In the genomic region with DNA sequence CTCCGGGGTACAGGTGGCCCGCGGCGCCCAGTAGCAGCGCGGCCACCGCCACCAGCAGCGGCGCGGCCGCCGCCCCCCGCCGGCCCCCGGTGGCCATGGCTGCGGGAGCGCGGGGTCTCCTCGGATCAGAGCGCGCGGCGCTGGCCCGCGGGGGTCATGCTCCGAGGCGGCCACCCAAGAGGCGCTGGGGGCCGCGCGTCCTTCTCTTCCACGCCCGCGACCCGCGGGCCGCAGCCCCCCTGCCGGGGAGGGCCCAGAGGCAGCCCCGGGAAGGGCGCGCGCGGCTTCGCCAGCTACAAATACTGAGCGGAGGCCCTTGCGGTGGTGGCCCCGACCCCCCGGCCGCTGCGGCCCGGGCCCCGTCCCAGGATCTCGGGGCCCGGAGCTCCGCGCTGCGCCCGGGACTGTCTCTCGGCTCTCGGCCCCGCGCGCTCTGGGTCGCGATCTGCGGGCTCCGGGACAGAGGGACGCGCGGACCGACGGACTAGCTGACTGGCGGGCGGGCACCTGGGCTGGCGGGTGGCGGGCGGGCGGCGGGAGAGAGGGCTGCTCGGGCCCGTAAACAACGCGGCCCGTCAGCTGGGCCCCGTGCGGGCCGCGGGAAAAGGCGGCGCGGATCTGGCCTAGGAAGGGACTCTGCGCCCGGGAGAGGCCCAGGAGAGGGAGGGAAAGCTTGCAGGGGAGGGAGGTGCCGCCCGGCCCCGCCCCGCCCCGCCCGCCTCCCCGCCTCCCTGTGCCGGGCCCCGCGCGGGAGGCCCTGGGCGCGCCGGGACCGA, we compare ENCODE assay signal across 7 cellular contexts.
DNase-seq lines count a peak whose midpoint lies in the region; ATAC-seq lines count a peak whose summit lies in the region.

INSR (minus strand) TSS at position 620 of the 776 bp plus-strand sequence; CDS start at position 97, 523 bp downstream.

- peak; percentile 39 for ATAC-seq in GM18519 (IDR thresholded peaks at IDR 0.05; ENCODE audit: low FRiP score, unreplicated experiment)
- peak; percentile 66 for ATAC-seq in HG03108 (IDR thresholded peaks at IDR 0.05; ENCODE audit: unreplicated experiment)

- peak; percentile 90 for DNase-seq in NCI-H2171 treated with DMSO at 0.1 percent for 48 hours (lab: John Stamatoyannopoulos, UW)
- DNase-seq in activated CD4-positive, alpha-beta T cell treated with anti-CD3 and anti-CD28 coated beads for 1 hour = peak; percentile 33
- DNase-seq in cortex of kidney (lab: John Stamatoyannopoulos, UW) = peak; percentile 7
- peak; percentile 96 for DNase-seq in left kidney (ENCODE audit: low read depth, low spot score)
- DNase-seq in stimulated activated CD4-positive, alpha-beta T cell treated with anti-CD3 and anti-CD28 coated beads, Interleukin-1b, Interleukin-23, amount 100 ng/mL, for 24 hours (ENCODE audit: low read depth in 4 of 4, low spot score in 1 of 4) = peak in 3 of 4 experiments; percentile 21 to 64 (median 51)

Comparison
In these comparisons a context has a peak if more than half of its experiments do, and no peak if none do; other contexts are left out.
1. Peak in every context shown above with its lines: DNase-seq and ATAC-seq.
2. DNase-seq: peak in every context shown above with its lines; median percentile 96 in left kidney; 90 in NCI-H2171 treated with DMSO at 0.1 percent for 48 hours; 51 in stimulated activated CD4-positive, alpha-beta T cell treated with anti-CD3 and anti-CD28 coated beads, Interleukin-1b, Interleukin-23, amount 100 ng/mL, for 24 hours; 33 in activated CD4-positive, alpha-beta T cell treated with anti-CD3 and anti-CD28 coated beads for 1 hour; 7 in cortex of kidney.